11 cellular contexts compared by ENCODE assay signal in the genomic region with DNA sequence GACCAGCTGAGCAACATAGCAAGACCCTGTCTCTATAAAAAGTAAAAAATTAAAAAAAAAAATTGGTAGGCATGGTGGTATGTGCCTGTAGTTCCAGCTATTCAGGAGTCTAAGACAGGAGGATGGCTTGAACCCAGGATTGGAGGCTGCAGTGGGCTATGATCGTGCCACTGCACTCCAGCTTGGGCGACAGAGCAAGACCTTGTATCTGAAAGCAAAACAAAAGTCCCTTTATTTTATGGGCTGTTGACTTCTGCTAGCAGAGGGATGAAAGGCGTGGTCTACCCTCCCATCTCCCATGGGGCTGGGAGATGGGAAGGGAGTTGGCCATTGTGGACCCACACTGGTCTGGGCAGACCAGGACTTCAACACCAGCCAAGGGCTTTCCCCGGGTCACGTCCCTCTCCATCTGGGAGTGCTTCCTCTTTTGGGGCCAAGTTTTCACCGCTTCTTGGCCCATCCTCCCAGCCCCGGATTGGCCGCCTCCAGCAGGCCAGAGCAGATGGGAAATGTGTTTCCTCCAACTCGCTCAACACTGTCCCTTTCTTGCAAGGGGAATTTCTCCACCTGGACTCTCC. TPM values are rescaled to one million over a fixed set of nuclear protein-coding genes. Genes with fewer than 3 reads are reported as not detected.
DNase-seq lines count a peak whose midpoint lies in the region; ATAC-seq, FAIRE-seq and TF ChIP-seq lines count a peak whose summit lies in the region.
"Had no signal": no experiment of that assay in that cellular context is flagged by ENCODE, and none has a peak within 500 bp of the region (broad histone marks: within the 10 kb centered on the region; RNA-seq: fewer than 3 reads in every experiment).

No MANE protein-coding gene starts in this region.

- no peak for FAIRE-seq in frontal cortex (lab: Jason Lieb, UNC)

- no peak for TF ChIP-seq POLR2A in sigmoid colon (IDR thresholded peaks at IDR 0.05)

- H3K27me3 ChIP-seq in sigmoid colon (peaks cover 8 to 21% (median 20%) of the 10 kb centered on the region in 3 donors), Caco-2 (replicated peaks; ENCODE audit: control insufficient read depth, insufficient read depth, low read length) (no peaks in the 10 kb centered on the region)

- ATAC-seq in GM18502 (IDR thresholded peaks at IDR 0.05; ENCODE audit: poor library complexity, unreplicated experiment): peak; percentile 9

- H3K9me3 ChIP-seq in sigmoid colon (no peaks in the 10 kb centered on the region), Caco-2 (no peaks in the 10 kb centered on the region)
- H3K9me3 ChIP-seq: tibial nerve had no signal

- TF ChIP-seq EP300 in sigmoid colon (IDR thresholded peaks at IDR 0.05): no peak

- peaks cover 9% of the 10 kb centered on the region for H3K9me3 Mint-ChIP-seq in Caco-2 (ENCODE audit: unreplicated experiment)

- H3K27ac ChIP-seq in sigmoid colon: no peak overlapping the region

- WGBS in sigmoid colon, 2 donors: 19 to 34% methylated on average over 9 of the region's 9 CpGs

- H3K36me3 ChIP-seq in sigmoid colon (no peaks in the 10 kb centered on the region), Caco-2 (ENCODE audit: control insufficient read depth, insufficient read depth, low read length) (no peaks in the 10 kb centered on the region)
- H3K36me3 ChIP-seq: tibial nerve had no signal

- H3K4me3 Mint-ChIP-seq in Caco-2 (ENCODE audit: unreplicated experiment): no peak overlapping the region

- POLR2A ChIA-PET in Caco-2 (lab: Charles Lee): no interaction called here

- intact Hi-C loops in sigmoid colon (cut with DNase I): no loop called here
- intact Hi-C loops in Caco-2 (cut with micrococcal nuclease; ENCODE audit: unreplicated experiment): no loop called here

- H3K4me1 ChIP-seq in sigmoid colon: peaks cover 0 to 38% (median 10%) of the 10 kb centered on the region in 4 donors
- H3K4me1 ChIP-seq in Caco-2: 0 out of 2 replicates have a peak, but pooled peaks cover 6% of the 10 kb centered on the region

- peaks cover 3% of the 10 kb centered on the region for H3K27me3 Mint-ChIP-seq in Caco-2 (ENCODE audit: insufficient read depth, unreplicated experiment)

- no TSS peak for BruUV-seq in Caco-2 (replicated peaks; lab: Mats Ljungman, UMichigan)

- peaks cover 12% of the 10 kb centered on the region for H3K4me1 Mint-ChIP-seq in Caco-2 (ENCODE audit: low read depth, unreplicated experiment)

- CTCF ChIA-PET in Caco-2 (lab: Charles Lee): interaction anchor here (0.6 kb wide), 1 partner anchor 12 kb away, joined by 3 read pairs; no protein-coding TSS in a partner anchor

- TF ChIP-seq CTCF in sigmoid colon (IDR thresholded peaks at IDR 0.05) (no peak), Caco-2 (IDR thresholded peaks at IDR 0.05; ENCODE audit: insufficient read depth in 1 of 2, low read depth in 1 of 2, low read length in 1 of 2, severe bottlenecking in 1 of 2, unreplicated experiment in 1 of 2) (no peak)

- H3K27ac Mint-ChIP-seq in Caco-2 (ENCODE audit: unreplicated experiment): no peak overlapping the region

- no peak overlapping the region for H3K4me3 ChIP-seq in sigmoid colon
- no peak overlapping the region for H3K4me3 ChIP-seq in Caco-2 (ENCODE audit: low read depth, low read length)
- H3K4me3 ChIP-seq: tibial nerve had no signal

- DNase-seq in NCI-H526 treated with DMSO at 0.1 percent for 48 hours (lab: John Stamatoyannopoulos, UW): peak; percentile 24
- peak; percentile 39 to 56 for DNase-seq in frontal cortex (ENCODE audit: low spot score in 2 of 2)
- peak; percentile 80 for DNase-seq in sigmoid colon
- DNase-seq in NCI-H1105 (lab: John Stamatoyannopoulos, UW): no peak
- DNase-seq in Caco-2: no peak
- DNase-seq in GOT3 (lab: John Stamatoyannopoulos, UW): no peak
- DNase-seq in SHP77 treated with DMSO at 0.1 percent for 48 hours (lab: John Stamatoyannopoulos, UW): no peak
- DNase-seq: foreskin fibroblast had no signal

- peaks cover 12% of the 10 kb centered on the region for H3K36me3 Mint-ChIP-seq in Caco-2 (ENCODE audit: insufficient read depth, unreplicated experiment)
- H3K36me3 Mint-ChIP-seq: activated naive CD8-positive, alpha-beta T cell had no signal

RNA-seq across cellular contexts. Expression of gene TNFSF9, which starts 2.2 kb away (rescaled TPM):
- total RNA-seq in frontal cortex: 2.0 TPM
- 1 to 10 TPM in 1 of 4 donors, under 1 TPM in 2, not detected in 1; 0.16 to 1.8 (median 0.36) TPM for total RNA-seq in sigmoid colon
- polyA plus RNA-seq in sigmoid colon: 1 to 10 TPM in 1 of 3 donors, under 1 TPM in 2; 0.46 to 4.2 (median 0.60) TPM
- total RNA-seq in Caco-2 (2022): 0.77 and 1.3 TPM in 2 replicates

RNA-seq across cellular contexts. Expression of gene TUBB4A, which starts 26.5 kb away (rescaled TPM):
- total RNA-seq in frontal cortex (106 TPM), sigmoid colon (1 to 10 TPM; 2.0 to 6.1 (median 3.0) TPM), Caco-2 (2022) (3.8 and 6.0 TPM in 2 replicates)
- polyA plus RNA-seq in sigmoid colon: 1 to 10 TPM in 1 of 3 donors, under 1 TPM in 1, not detected in 1; under 0.01 to 2.4 TPM

RNA-seq across cellular contexts. Expression of gene DENND1C, which starts 47.0 kb away (rescaled TPM):
- total RNA-seq in frontal cortex: not detected
- 1 to 10 TPM in 2 of 4 donors, under 1 TPM in 1, not detected in 1; 0.99 to 2.0 (median 1.1) TPM for total RNA-seq in sigmoid colon
- 10 to 100 TPM in 1 of 3 donors, 1 to 10 TPM in 2; 1.8 to 18.1 (median 6.0) TPM for polyA plus RNA-seq in sigmoid colon
- total RNA-seq in Caco-2 (2022): 3.5 and 4.4 TPM in 2 replicates

Comparison
In these comparisons a context has a peak if more than half of its experiments do, and no peak if none do; other contexts are left out.
1. DNase-seq: peak in NCI-H526 treated with DMSO at 0.1 percent for 48 hours (single experiment), frontal cortex (2 of 2) and sigmoid colon (single experiment); none in NCI-H1105 (single experiment), Caco-2 (0 of 2), GOT3 (single experiment) and SHP77 treated with DMSO at 0.1 percent for 48 hours (single experiment).
2. RNA of gene TUBB4A, which starts 26.5 kb away (total RNA-seq): 106 TPM in frontal cortex (single experiment); 3.8 to 6.0 TPM in Caco-2 and 2.0 to 6.1 TPM in sigmoid colon; every median in the first group is over 10 times any median in the second.